ENCODE assay signal across 9 cellular contexts in the genomic region with DNA sequence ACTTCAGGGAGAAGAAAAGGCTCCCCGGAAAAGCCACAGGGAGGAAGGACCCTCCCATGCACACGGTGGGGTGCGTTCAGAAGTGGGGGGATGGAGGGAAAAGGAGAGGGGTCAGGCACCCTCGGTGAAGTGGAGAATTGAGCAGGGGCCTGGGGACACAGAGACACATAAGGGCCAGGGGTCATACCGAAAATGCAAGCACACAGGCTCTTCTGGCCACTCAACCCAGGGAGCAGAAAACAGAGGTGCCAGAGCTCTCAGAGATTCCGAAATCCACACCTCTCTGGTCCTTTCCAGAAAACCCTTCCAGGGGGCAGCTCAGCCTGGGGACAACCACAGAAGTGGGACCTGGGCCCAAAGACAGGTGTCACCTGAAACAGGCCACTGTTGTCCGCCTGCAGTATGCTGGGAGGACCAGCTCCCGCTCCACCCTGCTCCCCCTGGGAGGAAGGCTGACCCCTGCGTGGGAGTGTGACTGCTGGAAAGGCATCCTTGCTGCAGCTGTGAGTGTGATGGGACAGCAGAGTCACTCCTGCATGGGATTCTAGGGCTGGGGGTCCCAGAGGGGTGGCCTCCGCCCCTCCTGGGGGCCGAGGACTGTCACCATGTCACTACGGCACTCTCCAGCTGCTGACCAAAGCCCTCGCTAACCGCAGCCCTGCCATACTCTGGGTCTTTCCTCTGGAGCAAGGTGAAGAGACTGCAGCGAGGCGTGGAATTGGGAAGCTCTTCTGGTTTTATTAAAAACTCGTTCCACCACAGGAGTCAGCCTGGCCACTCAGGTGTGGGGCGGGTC.
DNase-seq lines count a peak whose midpoint lies in the region; ATAC-seq and TF ChIP-seq lines count a peak whose summit lies in the region.
"Had no signal": no experiment of that assay in that cellular context is flagged by ENCODE, and none has a peak within 500 bp of the region (broad histone marks: within the 10 kb centered on the region; RNA-seq: fewer than 3 reads in every experiment).

No MANE protein-coding gene starts in this region.

- POLR2A ChIA-PET in CD4-positive, alpha-beta T cell (lab: Charles Lee): interaction anchor here (1.1 to 1.8 kb wide), 3 partner anchors 11 to 63 kb away, joined by 3 to 14 read pairs (median 4); a partner anchor contains a TSS

- TF ChIP-seq EP300 in ovary (IDR thresholded peaks at IDR 0.05): no peak

- TF ChIP-seq POLR2A in Peyer's patch (IDR thresholded peaks at IDR 0.05) (no peak), ovary (IDR thresholded peaks at IDR 0.05) (no peak)

- no peaks in the 10 kb centered on the region for H3K27me3 Mint-ChIP-seq in CD4-positive, alpha-beta T cell

- H3K27me3 ChIP-seq in CD4-positive, alpha-beta T cell (ENCODE audit: control insufficient read depth, insufficient read depth, low read length): no peaks in the 10 kb centered on the region
- H3K27me3 ChIP-seq in Peyer's patch (no peaks in the 10 kb centered on the region), ovary (no peaks in the 10 kb centered on the region)
- H3K27me3 ChIP-seq: foreskin keratinocyte had no signal

- intact Hi-C loops in CD4-positive, alpha-beta T cell (cut with DNase I, micrococcal nuclease): no loop called here
- intact Hi-C loops in ovary (cut with DNase I): no loop called here

- H3K9me3 Mint-ChIP-seq in CD4-positive, alpha-beta T cell: no peaks in the 10 kb centered on the region

- H3K27ac ChIP-seq in CD4-positive, alpha-beta T cell (ENCODE audit: low read depth, low read length): peak overlapping the region; percentile 35
- H3K27ac ChIP-seq in Peyer's patch (peak overlapping the region in 3 of 4 donors; percentile 64 to 77 (median 75)), ovary (peak overlapping the region; percentile 53 to 94)

- H3K27ac Mint-ChIP-seq in CD4-positive, alpha-beta T cell: peak overlapping the region; percentile 72

- no peaks in the 10 kb centered on the region for H3K9me3 ChIP-seq in CD4-positive, alpha-beta T cell (ENCODE audit: control insufficient read depth, low read length)
- no peaks in the 10 kb centered on the region for H3K9me3 ChIP-seq in Peyer's patch
- no peaks in the 10 kb centered on the region for H3K9me3 ChIP-seq in ovary

- H3K4me3 Mint-ChIP-seq in CD4-positive, alpha-beta T cell: peak overlapping the region; percentile 84

- peaks cover 6% of the 10 kb centered on the region for H3K36me3 Mint-ChIP-seq in CD4-positive, alpha-beta T cell (ENCODE audit: low read depth)

- no peak for TF ChIP-seq CTCF in CD4-positive, alpha-beta T cell (IDR thresholded peaks at IDR 0.05)
- TF ChIP-seq CTCF in Peyer's patch (IDR thresholded peaks at IDR 0.05) (no peak), fibroblast of the aortic adventitia (IDR thresholded peaks at IDR 0.05; ENCODE audit: insufficient read depth, low read length) (no peak), ovary (IDR thresholded peaks at IDR 0.05) (no peak)

- H3K36me3 ChIP-seq in Peyer's patch (peaks cover 0 to 8% (median 0%) of the 10 kb centered on the region in 3 donors), ovary (no peaks in the 10 kb centered on the region)

- peaks cover 22% of the 10 kb centered on the region for H3K4me1 Mint-ChIP-seq in CD4-positive, alpha-beta T cell (ENCODE audit: low read depth)

- H3K4me1 ChIP-seq in Peyer's patch (peaks cover 0 to 9% (median 2%) of the 10 kb centered on the region in 4 donors), ovary (ENCODE audit: insufficient read depth) (peaks cover 9% of the 10 kb centered on the region)

- WGBS in ovary, 3 donors: 50 to 56% (median 55%) methylated on average over 18 of the region's 18 CpGs

- ATAC-seq in CD4-positive, alpha-beta T cell (ENCODE audit: poor library complexity): no peak
- ATAC-seq in GM19324 (IDR thresholded peaks at IDR 0.05; ENCODE audit: low FRiP score, unreplicated experiment) (no peak), GM18867 (IDR thresholded peaks at IDR 0.05; ENCODE audit: unreplicated experiment) (no peak)

- peak overlapping the region; percentile 42 to 63 (median 52) for H3K4me3 ChIP-seq in Peyer's patch
- peak overlapping the region; percentile 44 for H3K4me3 ChIP-seq in fibroblast of the aortic adventitia (ENCODE audit: low read depth, low read length)
- H3K4me3 ChIP-seq in ovary: peak overlapping the region; percentile 70

- CTCF ChIA-PET in CD4-positive, alpha-beta T cell (lab: Charles Lee): no interaction called here

- no peak for DNase-seq in CD4-positive, alpha-beta T cell
- DNase-seq in Peyer's patch: peak in 1 of 3 donors; percentile 15
- no peak for DNase-seq in fibroblast of the aortic adventitia (ENCODE audit: low read depth)
- peak in 4 of 5 donors; percentile 36 to 64 (median 60) for DNase-seq in ovary
- no peak for DNase-seq in NCI-H1092 (lab: John Stamatoyannopoulos, UW)
- no peak for DNase-seq in hepatic stellate cell (ENCODE audit: low spot score)

Comparison
In these comparisons a context has a peak if more than half of its experiments do, and no peak if none do; other contexts are left out.
1. DNase-seq: peak in ovary (4 of 5); none in CD4-positive, alpha-beta T cell (0 of 10), fibroblast of the aortic adventitia (single experiment), NCI-H1092 (single experiment) and hepatic stellate cell (single experiment).
2. Peak in every context shown above with its lines, with median percentiles within 50 percentile points of each other: H3K27ac ChIP-seq and H3K4me3 ChIP-seq.